Comparison of ENCODE assay signal across 21 cellular contexts in genomic region chr22:25673721-25674120, GRCh38.
"Had no signal": no experiment of that assay in that cellular context is flagged by ENCODE, and none has a peak within 500 bp of the region (broad histone marks: within the 10 kb centered on the region; RNA-seq: fewer than 3 reads in every experiment).

No MANE protein-coding gene starts in this region.

- H3K27me3 Mint-ChIP-seq: activated naive CD8-positive, alpha-beta T cell treated with anti-CD3 and anti-CD28 coated beads, Interleukin-2, amount 50 U/mL, for 24 hours; central memory CD8-positive, alpha-beta T cell had no signal

- H3K4me3 Mint-ChIP-seq: activated naive CD8-positive, alpha-beta T cell treated with anti-CD3 and anti-CD28 coated beads, Interleukin-2, amount 50 U/mL, for 24 hours; central memory CD8-positive, alpha-beta T cell; T-helper 1 cell treated with Interleukin-12 subunit alpha and Interleukin-12 subunit beta and Interleukin-4 antibody, amounts not matched to agents 30 μg/mL and 1 μg/mL, for 36 hours had no signal

- H3K9me3 Mint-ChIP-seq: activated naive CD4-positive, alpha-beta T cell treated with anti-CD3 and anti-CD28 coated beads, Interleukin-2, amount 50 U/mL, for 72 hours; activated naive CD8-positive, alpha-beta T cell treated with anti-CD3 and anti-CD28 coated beads, Interleukin-2, amount 50 U/mL, for 24 hours; central memory CD8-positive, alpha-beta T cell; T-helper 1 cell treated with Interleukin-12 subunit alpha and Interleukin-12 subunit beta and Interleukin-4 antibody, amounts not matched to agents 30 μg/mL and 1 μg/mL, for 36 hours had no signal

- ATAC-seq: activated naive CD4-positive, alpha-beta T cell treated with anti-CD3 and anti-CD28 coated beads, Interleukin-2, amount 50 U/mL, for 72 hours; activated naive CD8-positive, alpha-beta T cell treated with anti-CD3 and anti-CD28 coated beads, Interleukin-2, amount 50 U/mL, for 24 hours; body of pancreas; K562 had no signal

- H3K27ac Mint-ChIP-seq: activated naive CD8-positive, alpha-beta T cell treated with anti-CD3 and anti-CD28 coated beads, Interleukin-2, amount 50 U/mL, for 24 hours; T-helper 1 cell treated with Interleukin-12 subunit alpha and Interleukin-12 subunit beta and Interleukin-4 antibody, amounts not matched to agents 30 μg/mL and 1 μg/mL, for 36 hours had no signal

- H3K4me1 Mint-ChIP-seq: central memory CD8-positive, alpha-beta T cell had no signal

- DNase-seq: activated CD4-positive, alpha-beta T cell treated with anti-CD3 and anti-CD28 coated beads, Interleukin-2, amount 50 U/mL, for 1 hour; activated CD4-positive, CD25-positive, alpha-beta regulatory T cell treated with anti-CD3 and anti-CD28 coated beads, Interleukin-2, amount 50 U/mL, for 72 hours; activated effector memory CD4-positive, alpha-beta T cell treated with Interleukin-2 at 50 U/mL for 16 hours; activated naive CD4-positive, alpha-beta T cell treated with Interleukin-2 at 50 U/mL for 16 hours; activated naive CD8-positive, alpha-beta T cell treated with anti-CD3 and anti-CD28 coated beads, Interleukin-2, amount 50 U/mL, for 24 hours; activated T-cell treated with anti-CD3 and anti-CD28 coated beads, Interleukin-2, amount 50 U/mL, for 48 hours; amniotic stem cell; body of pancreas; Kasumi-1; NCI-H1105 treated with DMSO at 0.1 percent for 48 hours; NCI-H1436 treated with DMSO at 0.1 percent for 48 hours; NCI-H187; NCI-H2081; NCI-H510A treated with DMSO at 0.1 percent for 48 hours; NCI-H69; Peyer's patch; Right ventricle myocardium superior had no signal
